16 cellular contexts compared by ENCODE assay signal in genomic region chr16:15053904-15054303, GRCh38. TPM values are rescaled to one million over a fixed set of nuclear protein-coding genes. Genes with fewer than 3 reads are reported as not detected.
A peak's percentile ranks its signal among the peaks of the same experiment; 100 is the strongest.
DNase-seq lines count a peak whose midpoint lies in the region; ATAC-seq and TF ChIP-seq lines count a peak whose summit lies in the region.
"Had no signal": no experiment of that assay in that cellular context is flagged by ENCODE, and none has a peak within 500 bp of the region (broad histone marks: within the 10 kb centered on the region; RNA-seq: fewer than 3 reads in every experiment).

No MANE protein-coding gene starts in this region.

- H3K27ac ChIP-seq in HEK293 (ENCODE audit: extremely low read depth, low read depth, low read length) (no peak overlapping the region), endodermal cell (ENCODE audit: low read depth, low read length) (no peak overlapping the region), rectal smooth muscle tissue (ENCODE audit: low read depth, low read length) (no peak overlapping the region)
- H3K27ac ChIP-seq: HL-60 had no signal

- H3K9me3 ChIP-seq in HEK293 (ENCODE audit: control insufficient read depth, insufficient read depth, low read depth, low read length) (no peaks in the 10 kb centered on the region), endodermal cell (ENCODE audit: control insufficient read depth, low read length) (no peaks in the 10 kb centered on the region)
- H3K9me3 ChIP-seq: HAP-1, testis had no signal

- H3K27me3 ChIP-seq in endodermal cell (ENCODE audit: control insufficient read depth, insufficient read depth, low read length, poor library complexity, severe bottlenecking) (no peaks in the 10 kb centered on the region), rectal smooth muscle tissue (ENCODE audit: control insufficient read depth, insufficient read depth, low read length) (no peaks in the 10 kb centered on the region)
- H3K27me3 ChIP-seq: testis had no signal

- peak overlapping the region; percentile 87 for H3K4me3 Mint-ChIP-seq in activated T-cell treated with anti-CD3 and anti-CD28 coated beads, Interleukin-2, amount 50 U/mL, for 24 hours
- H3K4me3 Mint-ChIP-seq in endodermal cell, result no peak overlapping the region

- H3K4me3 ChIP-seq in HEK293 (ENCODE audit: low read depth, low read length) (no peak overlapping the region), endodermal cell (ENCODE audit: low read length) (peak overlapping the region; percentile 93), rectal smooth muscle tissue (ENCODE audit: low read length) (peak overlapping the region; percentile 1)
- H3K4me3 ChIP-seq: HAP-1, testis had no signal

- H3K9ac ChIP-seq in endodermal cell (ENCODE audit: extremely low read depth, low read length, poor library complexity, severe bottlenecking), result no peak overlapping the region
- no peak overlapping the region for H3K9ac ChIP-seq in rectal smooth muscle tissue (ENCODE audit: low read length)

- no peak for TF ChIP-seq CTCF in HEK293 (tag by site-specific recombination; IDR thresholded peaks at IDR 0.05)
- TF ChIP-seq CTCF in endodermal cell (conservative IDR thresholded peaks at IDR 0.05), result no peak

- ATAC-seq in HG03196 (IDR thresholded peaks at IDR 0.05; ENCODE audit: unreplicated experiment) (no peak), HG03469 (IDR thresholded peaks at IDR 0.05; ENCODE audit: unreplicated experiment) (no peak)

- no peaks in the 10 kb centered on the region for H3K4me1 ChIP-seq in HEK293 (ENCODE audit: control insufficient read depth, insufficient read depth, low read length)
- H3K4me1 ChIP-seq in endodermal cell (ENCODE audit: control insufficient read depth, insufficient read depth, low read length), result peaks cover 4% of the 10 kb centered on the region
- peaks cover 3% of the 10 kb centered on the region for H3K4me1 ChIP-seq in rectal smooth muscle tissue (ENCODE audit: control insufficient read depth, insufficient read depth, low read length)
- H3K4me1 ChIP-seq: HAP-1, testis had no signal

- peaks cover 30% of the 10 kb centered on the region for H3K4me1 Mint-ChIP-seq in activated T-cell treated with anti-CD3 and anti-CD28 coated beads, Interleukin-2, amount 50 U/mL, for 24 hours (ENCODE audit: low read depth)
- H3K4me1 Mint-ChIP-seq in endodermal cell, result peaks cover 16% of the 10 kb centered on the region

- no peak for DNase-seq in activated T-cell treated with anti-CD3 and anti-CD28 coated beads, Interleukin-2, amount 50 U/mL, for 24 hours
- DNase-seq in activated T-cell treated with anti-CD3 and anti-CD28 coated beads for 4 hours, result no peak
- DNase-seq in endodermal cell, result no peak
- DNase-seq in EL, result no peak
- DNase-seq: DMS153, NCI-H2029 treated with DMSO at 0.1 percent for 48 hours, NCI-H748 treated with DMSO at 0.1 percent for 48 hours, nucleus accumbens, T-helper 9 cell, testis had no signal

- H3K27ac Mint-ChIP-seq in activated T-cell treated with anti-CD3 and anti-CD28 coated beads, Interleukin-2, amount 50 U/mL, for 24 hours, result no peak overlapping the region
- H3K27ac Mint-ChIP-seq in endodermal cell, result no peak overlapping the region

- POLR2A ChIA-PET in HEK293 (lab: Yijun Ruan, JAX), result no interaction called here

- peaks cover 13% of the 10 kb centered on the region for H3K36me3 Mint-ChIP-seq in activated T-cell treated with anti-CD3 and anti-CD28 coated beads, Interleukin-2, amount 50 U/mL, for 24 hours (ENCODE audit: low read depth)
- H3K36me3 Mint-ChIP-seq in endodermal cell (ENCODE audit: low read depth), result peaks cover 10% of the 10 kb centered on the region

- peaks cover 3 to 4% of the 10 kb centered on the region in 2 experiments; a peak in 2 of 3 replicates for H3K36me3 ChIP-seq in HEK293 (ENCODE audit: control insufficient read depth in 2 of 2, insufficient read depth in 1 of 2, low read length in 2 of 2)
- peaks cover 9% of the 10 kb centered on the region for H3K36me3 ChIP-seq in endodermal cell (ENCODE audit: control insufficient read depth, insufficient read depth, low read length)
- no peaks in the 10 kb centered on the region for H3K36me3 ChIP-seq in rectal smooth muscle tissue (ENCODE audit: control insufficient read depth, insufficient read depth, low read length)

- H3K27me3 Mint-ChIP-seq in activated T-cell treated with anti-CD3 and anti-CD28 coated beads, Interleukin-2, amount 50 U/mL, for 24 hours, result no peaks in the 10 kb centered on the region
- peaks cover 3% of the 10 kb centered on the region for H3K27me3 Mint-ChIP-seq in endodermal cell (ENCODE audit: insufficient read depth)

- no peaks in the 10 kb centered on the region for H3K9me3 Mint-ChIP-seq in activated T-cell treated with anti-CD3 and anti-CD28 coated beads, Interleukin-2, amount 50 U/mL, for 24 hours
- no peaks in the 10 kb centered on the region for H3K9me3 Mint-ChIP-seq in endodermal cell

- CTCF ChIA-PET in HEK293 (lab: Yijun Ruan, JAX), result no interaction called here

- 95% methylated on average over 6 to 10 of the region's 10 CpGs for WGBS in endodermal cell (ENCODE audit: insufficient coverage in 1 of 2, insufficient read length in 1 of 2), 2 experiments

TF ChIP-seq in HEK293, 187 proteins besides CTCF, POLR2A, EP300 and RAD21:
- no peak for TF ChIP-seq ZFP69B (tag by site-specific recombination; IDR thresholded peaks at IDR 0.05)
- TF ChIP-seq ZNF146 (tag by site-specific recombination; IDR thresholded peaks at IDR 0.05), result 0 out of 2 replicates have a peak, but pooled peaks have one; percentile 4
TF ChIP-seq in HEK293: peak in this region for 1.

RNA-seq across cellular contexts. Expression of gene NTAN1, which starts 2.0 kb away (rescaled TPM):
- total RNA-seq in endodermal cell, result 10 to 100 TPM; 47.2 to 57.3 TPM
- 55.9 TPM for polyA plus RNA-seq in endodermal cell (2013, experiment 1 of 2)
- 51.5 TPM for polyA plus RNA-seq in endodermal cell (2013, experiment 2 of 2)

RNA-seq across cellular contexts. Expression of gene RRN3, which starts 40.2 kb away (rescaled TPM):
- total RNA-seq in endodermal cell, result 10 to 100 TPM; 28.6 to 30.6 TPM
- polyA plus RNA-seq in endodermal cell (2013, experiment 1 of 2), result 27.4 TPM
- 25.0 TPM for polyA plus RNA-seq in endodermal cell (2013, experiment 2 of 2)
